21 cellular contexts compared by ENCODE assay signal in the genomic region with DNA sequence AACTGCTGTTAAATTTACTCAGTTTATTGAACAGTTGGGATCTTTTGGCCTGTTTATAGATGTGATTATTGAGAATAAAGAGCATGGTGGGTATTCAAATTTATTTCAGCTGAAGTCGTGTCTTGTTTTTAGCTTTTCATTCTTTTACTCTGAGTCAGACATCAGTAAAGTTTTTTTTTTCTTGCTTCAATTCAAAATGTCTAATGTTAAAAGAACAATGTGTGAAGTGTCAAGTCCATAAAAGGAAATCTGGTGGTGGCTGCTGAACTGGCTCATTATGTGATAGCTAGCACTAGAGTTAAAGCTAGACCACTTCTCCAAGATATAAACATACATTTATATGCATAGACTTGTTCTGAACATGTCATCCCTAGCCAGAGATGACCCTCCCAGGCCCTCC.
DNase-seq lines count a peak whose midpoint lies in the region; ATAC-seq, FAIRE-seq and TF ChIP-seq lines count a peak whose summit lies in the region.
"Had no signal": no experiment of that assay in that cellular context is flagged by ENCODE, and none has a peak within 500 bp of the region (broad histone marks: within the 10 kb centered on the region; RNA-seq: fewer than 3 reads in every experiment).

No MANE protein-coding gene starts in this region.

- POLR2A ChIA-PET in activated CD4-positive, alpha-beta T cell treated with anti-CD3 and anti-CD28 coated beads for 36 hours (lab: Charles Lee): no interaction called here

- H3K36me3 ChIP-seq in osteoblast (ENCODE audit: insufficient read depth, low read length) (no peaks in the 10 kb centered on the region), vagina (no peaks in the 10 kb centered on the region)
- H3K36me3 ChIP-seq: BLaER1 treated with 17β-estradiol and CSF1 and Interleukin-3, amounts not matched to agents 10 nM and 100 nM had no signal

- peak overlapping the region; percentile 16 for H3K27ac Mint-ChIP-seq in activated CD4-positive, alpha-beta T cell treated with anti-CD3 and anti-CD28 coated beads for 36 hours

- peak; percentile 30 for ATAC-seq in activated CD4-positive, alpha-beta T cell treated with anti-CD3 and anti-CD28 coated beads for 36 hours
- ATAC-seq in foreskin keratinocyte (no peak), HG03025 (IDR thresholded peaks at IDR 0.05; ENCODE audit: low FRiP score, unreplicated experiment) (no peak), HG03354 (IDR thresholded peaks at IDR 0.05; ENCODE audit: poor library complexity, severe bottlenecking, unreplicated experiment) (no peak)

- H3K27me3 ChIP-seq in foreskin keratinocyte: peaks cover 13% of the 10 kb centered on the region
- peaks cover 5% of the 10 kb centered on the region for H3K27me3 ChIP-seq in osteoblast (ENCODE audit: insufficient read depth, low read length)
- no peaks in the 10 kb centered on the region for H3K27me3 ChIP-seq in vagina
- H3K27me3 ChIP-seq: BLaER1 treated with 17β-estradiol and CSF1 and Interleukin-3, amounts not matched to agents 10 nM and 100 nM; hepatocyte; testis had no signal

- TF ChIP-seq CTCF in foreskin keratinocyte (conservative IDR thresholded peaks at IDR 0.05) (no peak), osteoblast (IDR thresholded peaks at IDR 0.05; ENCODE audit: extremely low read depth, low read depth, low read length) (no peak), vagina (IDR thresholded peaks at IDR 0.05) (no peak)

- no peak for FAIRE-seq in urothelium cell line (lab: Jason Lieb, UNC)
- FAIRE-seq: keratinocyte had no signal

- H3K9me3 ChIP-seq in osteoblast (ENCODE audit: low read depth, low read length) (no peaks in the 10 kb centered on the region), vagina (no peaks in the 10 kb centered on the region)
- H3K9me3 ChIP-seq: BLaER1 treated with 17β-estradiol and CSF1 and Interleukin-3, amounts not matched to agents 10 nM and 100 nM; testis had no signal

- no peaks in the 10 kb centered on the region for H3K79me2 ChIP-seq in osteoblast (ENCODE audit: insufficient read depth, low read length)
- H3K79me2 ChIP-seq: hepatocyte had no signal

- H4K20me1 ChIP-seq in osteoblast (ENCODE audit: insufficient read depth, low read length): no peaks in the 10 kb centered on the region
- H4K20me1 ChIP-seq: BLaER1 treated with 17β-estradiol and CSF1 and Interleukin-3, amounts not matched to agents 10 nM and 100 nM had no signal

- H3K4me3 ChIP-seq in osteoblast (ENCODE audit: insufficient read depth, low read length): no peak overlapping the region
- H3K4me3 ChIP-seq in vagina: no peak overlapping the region
- H3K4me3 ChIP-seq: BLaER1 treated with 17β-estradiol and CSF1 and Interleukin-3, amounts not matched to agents 10 nM and 100 nM; hepatocyte; testis had no signal

- H3K36me3 Mint-ChIP-seq in activated CD4-positive, alpha-beta T cell treated with anti-CD3 and anti-CD28 coated beads for 36 hours (ENCODE audit: low read depth): no peaks in the 10 kb centered on the region

- TF ChIP-seq POLR2A in vagina (IDR thresholded peaks at IDR 0.05): no peak

- intact Hi-C loops in activated CD4-positive, alpha-beta T cell treated with anti-CD3 and anti-CD28 coated beads for 36 hours (cut with DNase I, micrococcal nuclease): no loop called here
- intact Hi-C loops in vagina (cut with DNase I): no loop called here

- CTCF ChIA-PET in activated CD4-positive, alpha-beta T cell treated with anti-CD3 and anti-CD28 coated beads for 36 hours (lab: Charles Lee): interaction anchor here (0.6 to 1.6 kb wide), 3 partner anchors 28 to 370 kb away, joined by 3 to 7 read pairs (median 4); no protein-coding TSS in a partner anchor

- peak overlapping the region; percentile 27 for H2AFZ ChIP-seq in osteoblast (ENCODE audit: low read length)
- H2AFZ ChIP-seq: hepatocyte had no signal

- H3K4me1 ChIP-seq in foreskin keratinocyte: peaks cover 3% of the 10 kb centered on the region
- H3K4me1 ChIP-seq in osteoblast (ENCODE audit: insufficient read depth, low read length): peaks cover 29% of the 10 kb centered on the region
- peaks cover 31% of the 10 kb centered on the region for H3K4me1 ChIP-seq in vagina

- H3K27me3 Mint-ChIP-seq in activated CD4-positive, alpha-beta T cell treated with anti-CD3 and anti-CD28 coated beads for 36 hours: peaks cover 2% of the 10 kb centered on the region

- DNase-seq in activated CD4-positive, alpha-beta T cell treated with anti-CD3 and anti-CD28 coated beads for 36 hours: no peak
- no peak for DNase-seq in activated CD4-positive, alpha-beta T cell treated with anti-CD3 and anti-CD28 coated beads for 1 hour
- DNase-seq in foreskin keratinocyte: peak; percentile 13 to 18
- no peak for DNase-seq in osteoblast (ENCODE audit: insufficient read length, low spot score, missing footprints)
- DNase-seq in vagina (ENCODE audit: extremely low spot score in 2 of 2): no peak
- DNase-seq in urothelium cell line (ENCODE audit: low spot score): no peak
- DNase-seq: activated effector memory CD4-positive, alpha-beta T cell treated with Interleukin-2 at 50 U/mL for 16 hours; cortex of kidney; erythroblast; NCI-H1930; NCI-H510A treated with DMSO at 0.1 percent for 48 hours; occipital lobe; Right ventricle myocardium superior; testis had no signal

- no peak overlapping the region for H3K4me2 ChIP-seq in osteoblast (ENCODE audit: insufficient read depth, low read length)
- H3K4me2 ChIP-seq: BLaER1 treated with 17β-estradiol and CSF1 and Interleukin-3, amounts not matched to agents 10 nM and 100 nM; hepatocyte had no signal

- no peak overlapping the region for H3K4me3 Mint-ChIP-seq in activated CD4-positive, alpha-beta T cell treated with anti-CD3 and anti-CD28 coated beads for 36 hours

- no peaks in the 10 kb centered on the region for H3K9me3 Mint-ChIP-seq in activated CD4-positive, alpha-beta T cell treated with anti-CD3 and anti-CD28 coated beads for 36 hours (ENCODE audit: low read depth)

- peaks cover 28% of the 10 kb centered on the region for H3K4me1 Mint-ChIP-seq in activated CD4-positive, alpha-beta T cell treated with anti-CD3 and anti-CD28 coated beads for 36 hours

- no peak overlapping the region for H3K27ac ChIP-seq in foreskin keratinocyte
- H3K27ac ChIP-seq in osteoblast (ENCODE audit: low read depth, low read length): no peak overlapping the region
- peak overlapping the region; percentile 57 for H3K27ac ChIP-seq in vagina
- H3K27ac ChIP-seq: 22Rv1; BLaER1 treated with 17β-estradiol and CSF1 and Interleukin-3, amounts not matched to agents 10 nM and 100 nM; hepatocyte; testis; VCaP had no signal

Comparison
In these comparisons a context has a peak if more than half of its experiments do, and no peak if none do; other contexts are left out.
1. DNase-seq: peak in foreskin keratinocyte (2 of 2); none in activated CD4-positive, alpha-beta T cell treated with anti-CD3 and anti-CD28 coated beads for 36 hours (single experiment), activated CD4-positive, alpha-beta T cell treated with anti-CD3 and anti-CD28 coated beads for 1 hour (single experiment), osteoblast (single experiment), vagina (0 of 2) and urothelium cell line (single experiment).